In the genomic region with DNA sequence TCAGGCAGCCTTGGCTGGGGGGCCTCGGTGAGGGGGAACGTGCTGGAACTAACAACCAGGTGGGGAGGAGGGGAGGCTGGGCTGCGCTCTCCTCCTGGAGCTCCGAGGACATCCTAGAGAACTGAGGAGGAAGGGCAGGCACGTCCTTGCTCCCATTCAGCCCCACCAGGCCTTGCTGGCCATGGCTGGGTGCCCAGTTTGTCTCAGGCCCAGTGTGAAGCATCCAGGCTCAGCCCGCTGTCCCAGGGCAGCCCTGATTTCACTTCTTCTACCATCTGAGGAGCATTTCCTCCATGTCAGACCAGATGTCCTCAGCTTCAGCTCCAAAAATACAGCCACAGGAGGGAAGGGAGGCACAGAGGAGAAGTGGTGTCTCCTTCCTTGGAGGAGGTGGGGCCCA, we compare ENCODE assay signal across 22 cellular contexts.
"Had no signal": no experiment of that assay in that cellular context is flagged by ENCODE, and none has a peak within 500 bp of the region (broad histone marks: within the 10 kb centered on the region; RNA-seq: fewer than 3 reads in every experiment).

No MANE protein-coding gene starts in this region.

- DNase-seq: activated B cell treated with CpG ODN at 0.5 μM for 24 hours; activated CD4-positive, alpha-beta T cell treated with anti-CD3 and anti-CD28 coated beads for 1 hour; activated CD4-positive, alpha-beta T cell treated with anti-CD3 and anti-CD28 coated beads, Interleukin-2, amount 10 ng/mL, durations not matched to agents 24 days and 14 days; activated CD4-positive, alpha-beta T cell treated with anti-CD3 and anti-CD28 coated beads, Interleukin-2, amount 50 U/mL, for 48 hours; activated CD8-positive, alpha-beta memory T cell treated with anti-CD3 and anti-CD28 coated beads, Interleukin-2, amount 10 ng/mL, durations not matched to agents 7 days and 5 days; activated effector memory CD4-positive, alpha-beta T cell treated with anti-CD3 and anti-CD28 coated beads, Interleukin-2, amount 50 U/mL, for 16 hours; activated naive CD4-positive, alpha-beta T cell treated with Interleukin-2 at 50 U/mL for 16 hours; activated naive CD8-positive, alpha-beta T cell treated with anti-CD3 and anti-CD28 coated beads, Interleukin-2, amount 50 U/mL, for 24 hours; activated T-cell treated with anti-CD3 and anti-CD28 coated beads, Interleukin-2, amount 50 U/mL, for 24 hours; cerebellar nuclear complex; MM.1S; NCI-H1105; NCI-H1436; NCI-H1694 treated with DMSO at 0.1 percent for 48 hours; NCI-H2029 treated with DMSO at 0.1 percent for 48 hours; NCI-H526; NCI-H774; PC-3; T-cell; T-helper 2 cell; T1000 had no signal

- H3K4me3 ChIP-seq: SK-N-MC had no signal

- H3K27ac ChIP-seq: SK-N-MC had no signal
